Comparison of ENCODE assay signal across 1 cellular context in the genomic region with DNA sequence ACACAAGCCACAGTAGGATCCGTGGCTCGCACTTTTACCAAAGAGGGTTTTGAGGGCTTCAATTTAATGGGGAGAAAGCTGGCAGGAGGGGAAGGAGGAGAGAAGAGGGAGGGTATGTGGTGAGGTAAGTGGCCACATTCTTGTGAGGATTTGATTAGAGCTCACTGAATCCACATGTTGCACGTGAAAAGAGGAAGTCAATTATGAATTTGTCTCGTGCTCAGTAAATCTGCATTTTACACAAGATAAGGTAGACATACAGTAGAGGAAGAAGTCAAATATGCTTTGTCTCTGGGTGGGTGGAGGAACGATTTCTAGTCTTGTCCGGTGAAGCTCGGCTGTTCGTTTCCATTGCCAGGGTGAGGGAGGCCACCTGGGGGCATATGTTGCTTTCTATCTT.
TF ChIP-seq lines count a peak whose summit lies in the region.

No MANE protein-coding gene starts in this region.

TF ChIP-seq in K562, 482 proteins besides CTCF, POLR2A, EP300 and RAD21 (continues in another document):
- no peak for TF ChIP-seq HNRNPK (IDR thresholded peaks at IDR 0.05; ENCODE audit: low read depth, low read length, poor library complexity, severe bottlenecking)
- no peak for TF ChIP-seq PRMT5 (CRISPR knock-in tag; IDR thresholded peaks at IDR 0.05)
- no peak for TF ChIP-seq DMBX1 (CRISPR knock-in tag; IDR thresholded peaks at IDR 0.05; ENCODE audit: borderline replicate concordance)
- no peak for TF ChIP-seq RFX7 (CRISPR knock-in tag; IDR thresholded peaks at IDR 0.05)
- TF ChIP-seq, protein P1, sequence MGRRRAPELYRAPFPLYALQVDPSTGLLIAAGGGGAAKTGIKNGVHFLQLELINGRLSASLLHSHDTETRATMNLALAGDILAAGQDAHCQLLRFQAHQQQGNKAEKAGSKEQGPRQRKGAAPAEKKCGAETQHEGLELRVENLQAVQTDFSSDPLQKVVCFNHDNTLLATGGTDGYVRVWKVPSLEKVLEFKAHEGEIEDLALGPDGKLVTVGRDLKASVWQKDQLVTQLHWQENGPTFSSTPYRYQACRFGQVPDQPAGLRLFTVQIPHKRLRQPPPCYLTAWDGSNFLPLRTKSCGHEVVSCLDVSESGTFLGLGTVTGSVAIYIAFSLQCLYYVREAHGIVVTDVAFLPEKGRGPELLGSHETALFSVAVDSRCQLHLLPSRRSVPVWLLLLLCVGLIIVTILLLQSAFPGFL (CRISPR knock-in tag; IDR thresholded peaks at IDR 0.05) = no peak
- TF ChIP-seq ZNF384 (IDR thresholded peaks at IDR 0.05; ENCODE audit: low read depth, low read length) = no peak
- TF ChIP-seq SRSF3 (IDR thresholded peaks at IDR 0.05; ENCODE audit: insufficient read depth, low read length) = no peak
- no peak for TF ChIP-seq PURB (CRISPR knock-in tag; IDR thresholded peaks at IDR 0.05; ENCODE audit: low read depth)
- TF ChIP-seq, protein P2, sequence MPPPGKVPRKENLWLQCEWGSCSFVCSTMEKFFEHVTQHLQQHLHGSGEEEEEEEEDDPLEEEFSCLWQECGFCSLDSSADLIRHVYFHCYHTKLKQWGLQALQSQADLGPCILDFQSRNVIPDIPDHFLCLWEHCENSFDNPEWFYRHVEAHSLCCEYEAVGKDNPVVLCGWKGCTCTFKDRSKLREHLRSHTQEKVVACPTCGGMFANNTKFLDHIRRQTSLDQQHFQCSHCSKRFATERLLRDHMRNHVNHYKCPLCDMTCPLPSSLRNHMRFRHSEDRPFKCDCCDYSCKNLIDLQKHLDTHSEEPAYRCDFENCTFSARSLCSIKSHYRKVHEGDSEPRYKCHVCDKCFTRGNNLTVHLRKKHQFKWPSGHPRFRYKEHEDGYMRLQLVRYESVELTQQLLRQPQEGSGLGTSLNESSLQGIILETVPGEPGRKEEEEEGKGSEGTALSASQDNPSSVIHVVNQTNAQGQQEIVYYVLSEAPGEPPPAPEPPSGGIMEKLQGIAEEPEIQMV (tag; conservative IDR thresholded peaks at IDR 0.05; ENCODE audit: low read depth) = no peak
- TF ChIP-seq IRF2 (CRISPR knock-in tag; IDR thresholded peaks at IDR 0.05) = no peak
- no peak for TF ChIP-seq MAFF (IDR thresholded peaks at IDR 0.05; ENCODE audit: low read length)
- TF ChIP-seq ZNF699 (CRISPR knock-in tag; IDR thresholded peaks at IDR 0.05; ENCODE audit: insufficient replicate concordance) = no peak
- TF ChIP-seq, protein P3, sequence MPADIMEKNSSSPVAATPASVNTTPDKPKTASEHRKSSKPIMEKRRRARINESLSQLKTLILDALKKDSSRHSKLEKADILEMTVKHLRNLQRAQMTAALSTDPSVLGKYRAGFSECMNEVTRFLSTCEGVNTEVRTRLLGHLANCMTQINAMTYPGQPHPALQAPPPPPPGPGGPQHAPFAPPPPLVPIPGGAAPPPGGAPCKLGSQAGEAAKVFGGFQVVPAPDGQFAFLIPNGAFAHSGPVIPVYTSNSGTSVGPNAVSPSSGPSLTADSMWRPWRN (IDR thresholded peaks at IDR 0.05; ENCODE audit: low read depth) = 0 out of 2 replicates have a peak, but pooled peaks have one; percentile 17
- peak in 1 of 2 experiments; percentile 72; a peak in 2 of 4 replicates for TF ChIP-seq HDAC1 (IDR thresholded peaks at IDR 0.05)
- no peak for TF ChIP-seq CSDE1 (IDR thresholded peaks at IDR 0.05)
- TF ChIP-seq, protein P4, sequence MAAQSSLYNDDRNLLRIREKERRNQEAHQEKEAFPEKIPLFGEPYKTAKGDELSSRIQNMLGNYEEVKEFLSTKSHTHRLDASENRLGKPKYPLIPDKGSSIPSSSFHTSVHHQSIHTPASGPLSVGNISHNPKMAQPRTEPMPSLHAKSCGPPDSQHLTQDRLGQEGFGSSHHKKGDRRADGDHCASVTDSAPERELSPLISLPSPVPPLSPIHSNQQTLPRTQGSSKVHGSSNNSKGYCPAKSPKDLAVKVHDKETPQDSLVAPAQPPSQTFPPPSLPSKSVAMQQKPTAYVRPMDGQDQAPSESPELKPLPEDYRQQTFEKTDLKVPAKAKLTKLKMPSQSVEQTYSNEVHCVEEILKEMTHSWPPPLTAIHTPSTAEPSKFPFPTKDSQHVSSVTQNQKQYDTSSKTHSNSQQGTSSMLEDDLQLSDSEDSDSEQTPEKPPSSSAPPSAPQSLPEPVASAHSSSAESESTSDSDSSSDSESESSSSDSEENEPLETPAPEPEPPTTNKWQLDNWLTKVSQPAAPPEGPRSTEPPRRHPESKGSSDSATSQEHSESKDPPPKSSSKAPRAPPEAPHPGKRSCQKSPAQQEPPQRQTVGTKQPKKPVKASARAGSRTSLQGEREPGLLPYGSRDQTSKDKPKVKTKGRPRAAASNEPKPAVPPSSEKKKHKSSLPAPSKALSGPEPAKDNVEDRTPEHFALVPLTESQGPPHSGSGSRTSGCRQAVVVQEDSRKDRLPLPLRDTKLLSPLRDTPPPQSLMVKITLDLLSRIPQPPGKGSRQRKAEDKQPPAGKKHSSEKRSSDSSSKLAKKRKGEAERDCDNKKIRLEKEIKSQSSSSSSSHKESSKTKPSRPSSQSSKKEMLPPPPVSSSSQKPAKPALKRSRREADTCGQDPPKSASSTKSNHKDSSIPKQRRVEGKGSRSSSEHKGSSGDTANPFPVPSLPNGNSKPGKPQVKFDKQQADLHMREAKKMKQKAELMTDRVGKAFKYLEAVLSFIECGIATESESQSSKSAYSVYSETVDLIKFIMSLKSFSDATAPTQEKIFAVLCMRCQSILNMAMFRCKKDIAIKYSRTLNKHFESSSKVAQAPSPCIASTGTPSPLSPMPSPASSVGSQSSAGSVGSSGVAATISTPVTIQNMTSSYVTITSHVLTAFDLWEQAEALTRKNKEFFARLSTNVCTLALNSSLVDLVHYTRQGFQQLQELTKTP (IDR thresholded peaks at IDR 0.05; ENCODE audit: low read depth in 1 of 2, partially characterized antibody in 2 of 2) = no peak
- TF ChIP-seq U2AF2 (optimal IDR thresholded peaks at IDR 0.05; ENCODE audit: low read depth, low read length) = no peak
- TF ChIP-seq, protein P5, sequence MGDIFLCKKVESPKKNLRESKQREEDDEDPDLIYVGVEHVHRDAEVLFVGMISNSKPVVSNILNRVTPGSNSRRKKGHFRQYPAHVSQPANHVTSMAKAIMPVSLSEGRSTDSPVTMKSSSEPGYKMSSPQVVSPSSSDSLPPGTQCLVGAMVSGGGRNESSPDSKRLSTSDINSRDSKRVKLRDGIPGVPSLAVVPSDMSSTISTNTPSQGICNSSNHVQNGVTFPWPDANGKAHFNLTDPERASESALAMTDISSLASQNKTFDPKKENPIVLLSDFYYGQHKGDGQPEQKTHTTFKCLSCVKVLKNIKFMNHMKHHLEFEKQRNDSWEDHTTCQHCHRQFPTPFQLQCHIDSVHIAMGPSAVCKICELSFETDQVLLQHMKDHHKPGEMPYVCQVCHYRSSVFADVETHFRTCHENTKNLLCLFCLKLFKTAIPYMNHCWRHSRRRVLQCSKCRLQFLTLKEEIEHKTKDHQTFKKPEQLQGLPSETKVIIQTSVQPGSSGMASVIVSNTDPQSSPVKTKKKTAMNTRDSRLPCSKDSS (IDR thresholded peaks at IDR 0.05; ENCODE audit: low read depth, partially characterized antibody) = no peak
- no peak for TF ChIP-seq ZNF311 (CRISPR knock-in tag; IDR thresholded peaks at IDR 0.05)
- no peak for TF ChIP-seq SMAD4 (CRISPR knock-in tag; conservative IDR thresholded peaks at IDR 0.05)
- no peak for TF ChIP-seq SRF (CRISPR knock-in tag; IDR thresholded peaks at IDR 0.05)
- no peak for TF ChIP-seq POLR2G (IDR thresholded peaks at IDR 0.05; ENCODE audit: low read depth, low read length)
- TF ChIP-seq, protein P6, sequence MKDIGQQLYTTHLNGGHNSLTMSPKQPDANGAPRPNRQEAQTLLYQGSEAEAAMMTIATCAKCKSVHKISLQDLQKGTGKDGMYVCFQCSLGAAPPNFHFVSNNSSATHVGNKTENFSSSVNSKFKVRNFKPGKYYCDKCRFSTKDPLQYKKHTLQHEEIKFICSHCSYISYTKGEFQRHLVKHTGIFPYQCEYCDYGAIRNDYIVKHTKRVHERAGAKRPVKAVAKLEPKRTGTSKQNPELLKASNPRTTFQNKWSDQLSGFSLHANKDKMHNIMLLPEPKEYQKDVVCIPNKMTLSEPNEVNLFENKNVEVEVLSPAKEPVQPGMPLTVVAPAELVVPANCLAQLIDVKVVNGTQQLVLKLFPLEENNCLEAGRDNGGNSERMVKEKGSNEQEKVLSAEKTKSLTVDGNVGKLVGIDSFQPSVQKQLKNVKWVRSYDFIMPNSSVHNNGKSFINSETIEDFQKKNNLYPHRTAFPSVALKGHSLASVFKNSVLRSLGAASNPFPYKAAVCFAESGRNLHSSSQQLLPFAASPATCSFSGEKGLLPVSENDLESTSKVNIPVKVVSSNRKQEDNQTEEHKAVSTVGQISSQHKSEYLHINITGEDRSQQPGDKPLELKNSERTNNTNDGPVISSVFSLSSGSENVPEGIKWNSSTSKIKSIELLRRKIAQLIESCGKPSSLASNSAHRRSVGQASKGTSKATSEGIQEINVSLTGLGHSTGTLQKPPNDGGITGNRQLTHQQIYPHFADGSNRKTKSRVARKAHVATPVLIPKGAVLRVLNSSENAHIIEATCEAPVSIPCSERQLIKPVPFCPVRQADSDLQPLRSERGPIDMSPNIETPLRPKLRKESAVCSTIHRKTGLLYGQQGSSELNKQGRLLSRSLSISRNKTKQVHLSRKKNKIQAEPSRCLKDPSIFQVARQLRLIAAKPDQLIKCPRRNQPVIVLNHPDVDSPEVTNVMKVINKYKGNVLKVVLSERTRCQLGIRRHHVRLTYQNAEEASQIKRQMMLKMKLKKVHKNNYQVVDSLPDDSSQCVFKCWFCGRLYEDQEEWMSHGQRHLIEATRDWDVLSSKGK (CRISPR knock-in tag; IDR thresholded peaks at IDR 0.05) = no peak
- TF ChIP-seq JUND (IDR thresholded peaks at IDR 0.05; ENCODE audit: borderline replicate concordance, low read depth, low read length) = no peak
- TF ChIP-seq JUND (tag; IDR thresholded peaks at IDR 0.05; ENCODE audit: borderline replicate concordance, low read depth, low read length) = no peak
- peak; percentile 59 for TF ChIP-seq BCOR (IDR thresholded peaks at IDR 0.05)
- TF ChIP-seq CEBPB (tag; IDR thresholded peaks at IDR 0.05) = no peak
- TF ChIP-seq, protein P7, sequence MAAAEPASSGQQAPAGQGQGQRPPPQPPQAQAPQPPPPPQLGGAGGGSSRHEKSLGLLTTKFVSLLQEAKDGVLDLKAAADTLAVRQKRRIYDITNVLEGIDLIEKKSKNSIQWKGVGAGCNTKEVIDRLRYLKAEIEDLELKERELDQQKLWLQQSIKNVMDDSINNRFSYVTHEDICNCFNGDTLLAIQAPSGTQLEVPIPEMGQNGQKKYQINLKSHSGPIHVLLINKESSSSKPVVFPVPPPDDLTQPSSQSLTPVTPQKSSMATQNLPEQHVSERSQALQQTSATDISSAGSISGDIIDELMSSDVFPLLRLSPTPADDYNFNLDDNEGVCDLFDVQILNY (CRISPR knock-in tag; IDR thresholded peaks at IDR 0.05) = no peak
- no peak for TF ChIP-seq ZNF24 (IDR thresholded peaks at IDR 0.05)
- TF ChIP-seq, protein P8, sequence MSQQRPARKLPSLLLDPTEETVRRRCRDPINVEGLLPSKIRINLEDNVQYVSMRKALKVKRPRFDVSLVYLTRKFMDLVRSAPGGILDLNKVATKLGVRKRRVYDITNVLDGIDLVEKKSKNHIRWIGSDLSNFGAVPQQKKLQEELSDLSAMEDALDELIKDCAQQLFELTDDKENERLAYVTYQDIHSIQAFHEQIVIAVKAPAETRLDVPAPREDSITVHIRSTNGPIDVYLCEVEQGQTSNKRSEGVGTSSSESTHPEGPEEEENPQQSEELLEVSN (IDR thresholded peaks at IDR 0.05; ENCODE audit: borderline replicate concordance in 1 of 2, extremely low read depth in 1 of 2, insufficient read depth in 1 of 2, insufficient read length in 1 of 2, low read depth in 1 of 2, low read length in 1 of 2, poor library complexity in 1 of 2, severe bottlenecking in 1 of 2) = peak in 1 of 2 experiments; percentile 35
- TF ChIP-seq SPI1 (IDR thresholded peaks at IDR 0.05; ENCODE audit: borderline replicate concordance, low read depth, low read length) = peak; percentile 98
- no peak for TF ChIP-seq SNIP1 (IDR thresholded peaks at IDR 0.05; ENCODE audit: low read depth)
- no peak for TF ChIP-seq MCM2 (IDR thresholded peaks at IDR 0.05; ENCODE audit: low read depth)
- TF ChIP-seq KDM1A (IDR thresholded peaks at IDR 0.05) = peak; percentile 86 to 91
- no peak for TF ChIP-seq ZEB2 (IDR thresholded peaks at IDR 0.05)
- no peak for TF ChIP-seq TCF7 (IDR thresholded peaks at IDR 0.05; ENCODE audit: borderline replicate concordance)
- TF ChIP-seq, protein P9, sequence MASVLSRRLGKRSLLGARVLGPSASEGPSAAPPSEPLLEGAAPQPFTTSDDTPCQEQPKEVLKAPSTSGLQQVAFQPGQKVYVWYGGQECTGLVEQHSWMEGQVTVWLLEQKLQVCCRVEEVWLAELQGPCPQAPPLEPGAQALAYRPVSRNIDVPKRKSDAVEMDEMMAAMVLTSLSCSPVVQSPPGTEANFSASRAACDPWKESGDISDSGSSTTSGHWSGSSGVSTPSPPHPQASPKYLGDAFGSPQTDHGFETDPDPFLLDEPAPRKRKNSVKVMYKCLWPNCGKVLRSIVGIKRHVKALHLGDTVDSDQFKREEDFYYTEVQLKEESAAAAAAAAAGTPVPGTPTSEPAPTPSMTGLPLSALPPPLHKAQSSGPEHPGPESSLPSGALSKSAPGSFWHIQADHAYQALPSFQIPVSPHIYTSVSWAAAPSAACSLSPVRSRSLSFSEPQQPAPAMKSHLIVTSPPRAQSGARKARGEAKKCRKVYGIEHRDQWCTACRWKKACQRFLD (CRISPR knock-in tag; IDR thresholded peaks at IDR 0.05) = no peak
- no peak for TF ChIP-seq PTBP1 (IDR thresholded peaks at IDR 0.05; ENCODE audit: low read depth, low read length)
